Comparison of ENCODE assay signal across 1 cellular context in the genomic region with DNA sequence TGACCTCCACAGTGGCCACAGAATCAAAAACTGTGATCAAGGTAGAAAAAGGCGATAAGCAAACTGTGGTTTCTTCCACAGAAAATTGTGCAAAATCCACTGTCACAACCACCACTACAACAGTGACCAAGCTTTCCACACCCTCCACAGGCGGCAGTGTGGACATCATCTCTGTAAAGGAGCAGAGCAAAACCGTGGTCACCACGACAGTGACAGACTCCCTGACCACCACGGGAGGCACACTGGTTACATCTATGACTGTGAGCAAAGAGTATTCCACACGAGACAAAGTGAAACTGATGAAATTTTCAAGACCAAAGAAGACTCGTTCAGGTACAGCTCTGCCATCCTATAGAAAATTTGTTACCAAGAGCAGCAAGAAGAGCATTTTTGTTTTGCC.
TF ChIP-seq lines count a peak whose summit lies in the region.

No MANE protein-coding gene starts in this region.

TF ChIP-seq in SK-N-SH, 30 proteins besides CTCF, POLR2A, EP300 and RAD21 (continued from another document):
- TF ChIP-seq, protein P1, sequence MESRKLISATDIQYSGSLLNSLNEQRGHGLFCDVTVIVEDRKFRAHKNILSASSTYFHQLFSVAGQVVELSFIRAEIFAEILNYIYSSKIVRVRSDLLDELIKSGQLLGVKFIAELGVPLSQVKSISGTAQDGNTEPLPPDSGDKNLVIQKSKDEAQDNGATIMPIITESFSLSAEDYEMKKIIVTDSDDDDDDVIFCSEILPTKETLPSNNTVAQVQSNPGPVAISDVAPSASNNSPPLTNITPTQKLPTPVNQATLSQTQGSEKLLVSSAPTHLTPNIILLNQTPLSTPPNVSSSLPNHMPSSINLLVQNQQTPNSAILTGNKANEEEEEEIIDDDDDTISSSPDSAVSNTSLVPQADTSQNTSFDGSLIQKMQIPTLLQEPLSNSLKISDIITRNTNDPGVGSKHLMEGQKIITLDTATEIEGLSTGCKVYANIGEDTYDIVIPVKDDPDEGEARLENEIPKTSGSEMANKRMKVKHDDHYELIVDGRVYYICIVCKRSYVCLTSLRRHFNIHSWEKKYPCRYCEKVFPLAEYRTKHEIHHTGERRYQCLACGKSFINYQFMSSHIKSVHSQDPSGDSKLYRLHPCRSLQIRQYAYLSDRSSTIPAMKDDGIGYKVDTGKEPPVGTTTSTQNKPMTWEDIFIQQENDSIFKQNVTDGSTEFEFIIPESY (IDR thresholded peaks at IDR 0.05; ENCODE audit: borderline replicate concordance, low read depth) = no peak
- TF ChIP-seq GABPA (IDR thresholded peaks at IDR 0.05; ENCODE audit: low read depth) = no peak
- TF ChIP-seq JUND (IDR thresholded peaks at IDR 0.05) = no peak
- TF ChIP-seq RXRA (IDR thresholded peaks at IDR 0.05; ENCODE audit: borderline replicate concordance, low read depth) = no peak
- TF ChIP-seq FOSL2 (IDR thresholded peaks at IDR 0.05; ENCODE audit: borderline replicate concordance, low read depth) = no peak
- no peak for TF ChIP-seq POLR2AphosphoS5 (IDR thresholded peaks at IDR 0.05; ENCODE audit: low read depth, low read length)
- no peak for TF ChIP-seq CHD2 (IDR thresholded peaks at IDR 0.05; ENCODE audit: low read length, partially characterized antibody)
- no peak for TF ChIP-seq RCOR1 (IDR thresholded peaks at IDR 0.05; ENCODE audit: low read length)
- TF ChIP-seq FOXJ3 (CRISPR knock-in tag; IDR thresholded peaks at IDR 0.05) = no peak
- TF ChIP-seq, protein P2, sequence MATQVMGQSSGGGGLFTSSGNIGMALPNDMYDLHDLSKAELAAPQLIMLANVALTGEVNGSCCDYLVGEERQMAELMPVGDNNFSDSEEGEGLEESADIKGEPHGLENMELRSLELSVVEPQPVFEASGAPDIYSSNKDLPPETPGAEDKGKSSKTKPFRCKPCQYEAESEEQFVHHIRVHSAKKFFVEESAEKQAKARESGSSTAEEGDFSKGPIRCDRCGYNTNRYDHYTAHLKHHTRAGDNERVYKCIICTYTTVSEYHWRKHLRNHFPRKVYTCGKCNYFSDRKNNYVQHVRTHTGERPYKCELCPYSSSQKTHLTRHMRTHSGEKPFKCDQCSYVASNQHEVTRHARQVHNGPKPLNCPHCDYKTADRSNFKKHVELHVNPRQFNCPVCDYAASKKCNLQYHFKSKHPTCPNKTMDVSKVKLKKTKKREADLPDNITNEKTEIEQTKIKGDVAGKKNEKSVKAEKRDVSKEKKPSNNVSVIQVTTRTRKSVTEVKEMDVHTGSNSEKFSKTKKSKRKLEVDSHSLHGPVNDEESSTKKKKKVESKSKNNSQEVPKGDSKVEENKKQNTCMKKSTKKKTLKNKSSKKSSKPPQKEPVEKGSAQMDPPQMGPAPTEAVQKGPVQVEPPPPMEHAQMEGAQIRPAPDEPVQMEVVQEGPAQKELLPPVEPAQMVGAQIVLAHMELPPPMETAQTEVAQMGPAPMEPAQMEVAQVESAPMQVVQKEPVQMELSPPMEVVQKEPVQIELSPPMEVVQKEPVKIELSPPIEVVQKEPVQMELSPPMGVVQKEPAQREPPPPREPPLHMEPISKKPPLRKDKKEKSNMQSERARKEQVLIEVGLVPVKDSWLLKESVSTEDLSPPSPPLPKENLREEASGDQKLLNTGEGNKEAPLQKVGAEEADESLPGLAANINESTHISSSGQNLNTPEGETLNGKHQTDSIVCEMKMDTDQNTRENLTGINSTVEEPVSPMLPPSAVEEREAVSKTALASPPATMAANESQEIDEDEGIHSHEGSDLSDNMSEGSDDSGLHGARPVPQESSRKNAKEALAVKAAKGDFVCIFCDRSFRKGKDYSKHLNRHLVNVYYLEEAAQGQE (IDR thresholded peaks at IDR 0.05; ENCODE audit: low read depth, low read length) = no peak
- TF ChIP-seq RFX5 (IDR thresholded peaks at IDR 0.05; ENCODE audit: low read length) = no peak
- TF ChIP-seq SIN3A (IDR thresholded peaks at IDR 0.05; ENCODE audit: borderline replicate concordance, low read depth, low read length) = no peak
- no peak for TF ChIP-seq IRF3 (IDR thresholded peaks at IDR 0.05; ENCODE audit: low read depth, low read length)
- TF ChIP-seq FOXM1 (IDR thresholded peaks at IDR 0.05; ENCODE audit: low read depth) = no peak
- TF ChIP-seq TCF12 (IDR thresholded peaks at IDR 0.05) = no peak
- no peak for TF ChIP-seq USF2 (IDR thresholded peaks at IDR 0.05; ENCODE audit: borderline replicate concordance, low read depth, low read length)
- no peak for TF ChIP-seq YY1 (IDR thresholded peaks at IDR 0.05; ENCODE audit: low read depth)
